2 cellular contexts compared by ENCODE assay signal in genomic region chr1:19976317-19977003, GRCh38.
TF ChIP-seq lines count a peak whose summit lies in the region.

No MANE protein-coding gene starts in this region.

TF ChIP-seq in H1, 55 proteins besides CTCF, POLR2A, EP300 and RAD21:
- TF ChIP-seq RFX5 (IDR thresholded peaks at IDR 0.05; ENCODE audit: borderline replicate concordance, low read depth, low read length) (no peak), SP1 (IDR thresholded peaks at IDR 0.05; ENCODE audit: low read depth, low read length) (no peak), RBBP5 (IDR thresholded peaks at IDR 0.05; ENCODE audit: borderline replicate concordance, low read depth, low read length) (no peak), NANOG (IDR thresholded peaks at IDR 0.05; ENCODE audit: insufficient read depth, low read depth, low read length, poor library complexity, severe bottlenecking) (no peak), POU5F1 (IDR thresholded peaks at IDR 0.05; ENCODE audit: low read depth, low read length) (no peak), PHF8 (conservative IDR thresholded peaks at IDR 0.05; ENCODE audit: low read depth, low read length) (no peak), POLR2AphosphoS5 (IDR thresholded peaks at IDR 0.05; ENCODE audit: low read depth, low read length) (no peak)
TF ChIP-seq in H1: peak in this region for 0.

TF ChIP-seq in liver, 16 proteins besides CTCF, POLR2A, EP300 and RAD21:
- no peak for TF ChIP-seq MAX (IDR thresholded peaks at IDR 0.05)
- no peak for TF ChIP-seq FOXA1 (IDR thresholded peaks at IDR 0.05)
- TF ChIP-seq HNF4G (IDR thresholded peaks at IDR 0.05): no peak
- TF ChIP-seq YY1 (IDR thresholded peaks at IDR 0.05): peak; percentile 37
- no peak for TF ChIP-seq EGR1 (IDR thresholded peaks at IDR 0.05; ENCODE audit: low read depth in 2 of 2)
